16 cellular contexts compared by ENCODE assay signal in the genomic region with DNA sequence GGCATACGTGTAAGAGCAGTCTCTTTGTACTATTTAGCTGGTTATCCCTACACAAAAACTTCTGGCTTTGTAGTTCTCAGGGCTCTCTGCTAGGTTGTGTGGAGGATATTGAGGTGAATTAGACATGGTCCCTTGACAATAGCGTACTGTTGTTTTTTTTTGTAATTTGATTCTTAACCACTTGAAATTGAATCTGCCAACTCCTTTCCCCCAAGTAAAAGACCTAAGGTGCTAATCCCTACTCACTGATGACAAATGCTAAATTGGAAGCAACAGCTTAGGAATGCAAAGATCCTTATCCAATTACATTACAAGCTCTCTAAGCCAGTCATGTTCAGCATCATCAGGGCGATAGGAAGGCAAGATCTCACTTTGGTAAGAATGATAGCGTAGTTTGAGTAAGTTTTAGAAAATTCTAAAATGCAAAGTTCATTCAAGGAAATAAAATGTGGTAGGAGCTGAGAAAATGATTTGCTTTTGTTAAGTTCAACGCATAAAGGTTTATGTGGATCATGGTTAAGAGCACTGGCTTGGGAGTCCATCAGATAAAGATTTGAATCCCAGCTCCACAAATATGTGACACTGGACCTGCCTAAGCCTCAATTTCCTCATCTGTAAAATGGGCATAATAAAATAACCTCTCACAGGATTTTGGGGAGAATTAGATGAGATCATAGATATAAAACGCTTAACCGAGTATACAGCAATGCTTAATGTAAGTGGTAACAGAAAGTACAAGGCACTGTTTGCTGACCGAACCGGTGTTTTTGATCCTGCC. TPM values are rescaled to one million over a fixed set of nuclear protein-coding genes. Genes with fewer than 3 reads are reported as not detected.
DNase-seq lines count a peak whose midpoint lies in the region; ATAC-seq and TF ChIP-seq lines count a peak whose summit lies in the region.
"Had no signal": no experiment of that assay in that cellular context is flagged by ENCODE, and none has a peak within 500 bp of the region (broad histone marks: within the 10 kb centered on the region; RNA-seq: fewer than 3 reads in every experiment).

No MANE protein-coding gene starts in this region.

- H3K4me3 Mint-ChIP-seq in activated naive CD8-positive, alpha-beta T cell treated with anti-CD3 and anti-CD28 coated beads for 36 hours, result no peak overlapping the region
- H3K4me3 Mint-ChIP-seq in natural killer cell treated with Interleukin-12 subunit alpha and Interleukin-12 subunit beta and Interleukin-15 and Interleukin-18, amount 100 ng/mL, for 72 hours, result peak overlapping the region; percentile 83

- peaks cover 6% of the 10 kb centered on the region for H3K9me3 Mint-ChIP-seq in activated naive CD8-positive, alpha-beta T cell treated with anti-CD3 and anti-CD28 coated beads for 36 hours
- H3K9me3 Mint-ChIP-seq in natural killer cell treated with Interleukin-12 subunit alpha and Interleukin-12 subunit beta and Interleukin-15 and Interleukin-18, amount 100 ng/mL, for 72 hours, result no peaks in the 10 kb centered on the region

- no peaks in the 10 kb centered on the region for H3K9me2 ChIP-seq in OCI-LY7 (ENCODE audit: insufficient read depth, low read length)

- TF ChIP-seq CTCF in OCI-LY7 (conservative IDR thresholded peaks at IDR 0.05; ENCODE audit: low read length), result no peak

- no peaks in the 10 kb centered on the region for H3K36me3 ChIP-seq in OCI-LY7 (ENCODE audit: insufficient read depth, low read length)
- H3K36me3 ChIP-seq: gastroesophageal sphincter, Peyer's patch had no signal

- CTCF ChIA-PET in OCI-LY7 (lab: Charles Lee; ENCODE audit: unreplicated experiment), result no interaction called here

- POLR2A ChIA-PET in OCI-LY7 (lab: Charles Lee), result interaction anchor here (0.6 to 4.3 kb wide), 3 partner anchors 32 to 1767 kb away, joined by 3 to 15 read pairs (median 4); a partner anchor contains a TSS

- BruUV-seq in OCI-LY7 (replicated peaks; lab: Mats Ljungman, UMichigan), result no TSS peak

- H3K4me3 ChIP-seq in OCI-LY7 (ENCODE audit: low read depth, low read length, poor library complexity, severe bottlenecking), result no peak overlapping the region
- H3K4me3 ChIP-seq: gastroesophageal sphincter, Peyer's patch had no signal

- no peaks in the 10 kb centered on the region for H3K9me3 ChIP-seq in OCI-LY7 (ENCODE audit: low read length)
- H3K9me3 ChIP-seq: gastroesophageal sphincter, Peyer's patch had no signal

- H3K4me2 ChIP-seq in OCI-LY7 (ENCODE audit: low read length), result no peak overlapping the region

- no peak for ATAC-seq in natural killer cell treated with Interleukin-12 subunit alpha and Interleukin-12 subunit beta and Interleukin-15 and Interleukin-18, amount 100 ng/mL, for 72 hours
- ATAC-seq in left lobe of liver, result no peak
- ATAC-seq: gastroesophageal sphincter, left cardiac atrium had no signal

- H3K79me2 ChIP-seq in OCI-LY7 (ENCODE audit: insufficient read depth, low read depth, low read length), result peaks cover 22% of the 10 kb centered on the region; the same call in 1 of the 2 replicates

- no peaks in the 10 kb centered on the region for H3K27me3 Mint-ChIP-seq in activated naive CD8-positive, alpha-beta T cell treated with anti-CD3 and anti-CD28 coated beads for 36 hours
- no peaks in the 10 kb centered on the region for H3K27me3 Mint-ChIP-seq in natural killer cell treated with Interleukin-12 subunit alpha and Interleukin-12 subunit beta and Interleukin-15 and Interleukin-18, amount 100 ng/mL, for 72 hours

- H3K36me3 Mint-ChIP-seq in activated naive CD8-positive, alpha-beta T cell treated with anti-CD3 and anti-CD28 coated beads for 36 hours, result peaks cover 23% of the 10 kb centered on the region
- H3K36me3 Mint-ChIP-seq in natural killer cell treated with Interleukin-12 subunit alpha and Interleukin-12 subunit beta and Interleukin-15 and Interleukin-18, amount 100 ng/mL, for 72 hours, result peaks cover 7% of the 10 kb centered on the region

- H3K4me1 Mint-ChIP-seq in activated naive CD8-positive, alpha-beta T cell treated with anti-CD3 and anti-CD28 coated beads for 36 hours, result peaks cover 68% of the 10 kb centered on the region
- peaks cover 35 to 69% of the 10 kb centered on the region in 2 donors for H3K4me1 Mint-ChIP-seq in natural killer cell treated with Interleukin-12 subunit alpha and Interleukin-12 subunit beta and Interleukin-15 and Interleukin-18, amount 100 ng/mL, for 72 hours (ENCODE audit: low read depth in 2 of 2)

- H3K27ac Mint-ChIP-seq in activated naive CD8-positive, alpha-beta T cell treated with anti-CD3 and anti-CD28 coated beads for 36 hours, result peak overlapping the region; percentile 93
- H3K27ac Mint-ChIP-seq in natural killer cell treated with Interleukin-12 subunit alpha and Interleukin-12 subunit beta and Interleukin-15 and Interleukin-18, amount 100 ng/mL, for 72 hours, result peak overlapping the region; percentile 87

- DNase-seq in DMS 273 (lab: John Stamatoyannopoulos, UW; ENCODE audit: unreplicated experiment), result peak; percentile 29
- no peak for DNase-seq in DMS 273 treated with DMSO at 0.1 percent for 48 hours (lab: John Stamatoyannopoulos, UW)
- DNase-seq in NCI-H1436 treated with DMSO at 0.1 percent for 48 hours (lab: John Stamatoyannopoulos, UW), result peak; percentile 1
- no peak for DNase-seq in activated naive CD8-positive, alpha-beta T cell treated with anti-CD3 and anti-CD28 coated beads for 36 hours
- no peak for DNase-seq in natural killer cell treated with Interleukin-12 subunit alpha and Interleukin-12 subunit beta and Interleukin-15 and Interleukin-18, amount 100 ng/mL, for 72 hours (ENCODE audit: low spot score)
- no peak for DNase-seq in superior temporal gyrus (ENCODE audit: extremely low spot score)
- no peak for DNase-seq in left lobe of liver (ENCODE audit: low spot score)
- no peak for DNase-seq in OCI-LY7 (ENCODE audit: low spot score)
- DNase-seq: activated effector memory CD4-positive, alpha-beta T cell treated with anti-CD3 and anti-CD28 coated beads, Interleukin-2, amount 50 U/mL, for 16 hours; dermis blood vessel endothelial cell; left cardiac atrium; NCI-H1694; Peyer's patch; stimulated activated CD4-positive, alpha-beta T cell treated with anti-CD3 and anti-CD28 coated beads, Interleukin-4, amount 100 ng/mL, for 1 hour had no signal

- H4K20me1 ChIP-seq in OCI-LY7 (ENCODE audit: insufficient read depth, low read length), result no peaks in the 10 kb centered on the region

- intact Hi-C loops in OCI-LY7 (cut with micrococcal nuclease; ENCODE audit: unreplicated experiment), result no loop called here

- no peak overlapping the region for H2AFZ ChIP-seq in OCI-LY7 (ENCODE audit: low read length)

- no peak overlapping the region for H3K27ac ChIP-seq in OCI-LY7 (ENCODE audit: low read depth, low read length, poor library complexity, severe bottlenecking)
- H3K27ac ChIP-seq: 22Rv1, Peyer's patch had no signal

- H3K4me1 ChIP-seq in OCI-LY7 (ENCODE audit: insufficient read depth, low read length, poor library complexity, severe bottlenecking), result peaks cover 39% of the 10 kb centered on the region
- H3K4me1 ChIP-seq: Peyer's patch had no signal

RNA-seq across cellular contexts. Expression of a gene that starts 39.3 kb away (rescaled TPM):
- 10 to 100 TPM; 44.7 to 47.3 TPM for total RNA-seq in activated naive CD8-positive, alpha-beta T cell treated with anti-CD3 and anti-CD28 coated beads for 36 hours
- total RNA-seq in natural killer cell treated with Interleukin-12 subunit alpha and Interleukin-12 subunit beta and Interleukin-15 and Interleukin-18, amount 100 ng/mL, for 72 hours, result 10 to 100 TPM; 32.0 to 44.5 TPM
- total RNA-seq in left lobe of liver (2.1 TPM), OCI-LY7 (2022) (34.7 and 37.1 TPM in 2 replicates)
- 24.9 and 27.0 TPM in 2 replicates for total RNA-seq in OCI-LY7 (2014; rRNA removed; shearing (Covaris generic))

Comparison
In these comparisons a context has a peak if more than half of its experiments do, and no peak if none do; other contexts are left out.
1. DNase-seq: peak in DMS 273 (single experiment) and NCI-H1436 treated with DMSO at 0.1 percent for 48 hours (single experiment); none in DMS 273 treated with DMSO at 0.1 percent for 48 hours (single experiment), activated naive CD8-positive, alpha-beta T cell treated with anti-CD3 and anti-CD28 coated beads for 36 hours (single experiment), natural killer cell treated with Interleukin-12 subunit alpha and Interleukin-12 subunit beta and Interleukin-15 and Interleukin-18, amount 100 ng/mL, for 72 hours (single experiment), superior temporal gyrus (single experiment), left lobe of liver (single experiment) and OCI-LY7 (single experiment).